18 cellular contexts compared by ENCODE assay signal in the genomic region with DNA sequence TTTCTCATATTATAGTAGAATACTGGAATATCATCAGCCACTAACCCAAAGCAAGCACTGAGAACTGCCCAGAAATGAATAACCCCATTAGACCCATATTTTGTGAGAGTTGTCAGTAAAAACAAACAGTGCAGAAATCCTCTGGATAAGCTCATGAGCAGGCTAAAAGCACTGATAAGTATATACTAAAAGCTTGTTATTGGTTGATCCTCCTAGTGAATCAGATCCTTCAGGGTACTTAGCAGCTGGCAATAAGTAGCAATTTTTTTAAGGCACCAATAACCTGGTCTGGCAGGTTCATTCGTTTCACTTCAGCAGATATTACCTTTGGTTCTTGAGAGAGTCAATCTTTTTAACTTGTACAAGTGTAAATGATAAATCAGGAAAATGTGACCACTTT. TPM values are rescaled to one million over a fixed set of nuclear protein-coding genes. Genes with fewer than 3 reads are reported as not detected.
A peak's percentile ranks its signal among the peaks of the same experiment; 100 is the strongest.
DNase-seq lines count a peak whose midpoint lies in the region; ATAC-seq and TF ChIP-seq lines count a peak whose summit lies in the region.
"Had no signal": no experiment of that assay in that cellular context is flagged by ENCODE, and none has a peak within 500 bp of the region (broad histone marks: within the 10 kb centered on the region; RNA-seq: fewer than 3 reads in every experiment).

No MANE protein-coding gene starts in this region.

- H3K4me1 Mint-ChIP-seq in stimulated activated memory B cell treated with anti-CD40 and anti-IgM and Interleukin-4, amounts not matched to agents 10 μg/mL and 1 μg/mL and 100 μg/mL, for 72 hours, result no peaks in the 10 kb centered on the region

- H3K14ac ChIP-seq in trophoblast cell (ENCODE audit: low read length), result no peak overlapping the region

- no peak for TF ChIP-seq CTCF in SK-N-SH (IDR thresholded peaks at IDR 0.05)
- no peak for TF ChIP-seq CTCF in foreskin keratinocyte (conservative IDR thresholded peaks at IDR 0.05)
- no peak for TF ChIP-seq CTCF in OCI-LY7 (conservative IDR thresholded peaks at IDR 0.05; ENCODE audit: low read length)

- no peak overlapping the region for H3K18ac ChIP-seq in trophoblast cell (ENCODE audit: low read length)

- peak overlapping the region; percentile 90; the same call in 1 of the 2 replicates for H3K9ac ChIP-seq in SK-N-SH
- no peak overlapping the region for H3K9ac ChIP-seq in trophoblast cell (ENCODE audit: low read length)

- no TSS peak for BruUV-seq in OCI-LY7 (replicated peaks; lab: Mats Ljungman, UMichigan)

- H3K4me1 ChIP-seq in SK-N-SH (ENCODE audit: control insufficient read depth in 1 of 2, insufficient read depth in 2 of 2, low read depth in 1 of 2, low read length in 1 of 2), result peaks cover 4 to 5% of the 10 kb centered on the region in 2 experiments; a peak in 3 of 4 replicates
- no peaks in the 10 kb centered on the region for H3K4me1 ChIP-seq in foreskin keratinocyte
- H3K4me1 ChIP-seq in trophoblast cell (ENCODE audit: control insufficient read depth in 1 of 2, insufficient read depth in 2 of 2, low read length in 2 of 2), result peaks cover 4 to 5% of the 10 kb centered on the region in 2 experiments
- H3K4me1 ChIP-seq in OCI-LY7 (ENCODE audit: insufficient read depth, low read length, poor library complexity, severe bottlenecking), result no peaks in the 10 kb centered on the region

- no peak overlapping the region for H4K12ac ChIP-seq in trophoblast cell (ENCODE audit: low read depth, low read length)

- H3K9me2 ChIP-seq in SK-N-SH, result no peaks in the 10 kb centered on the region
- H3K9me2 ChIP-seq in OCI-LY7 (ENCODE audit: insufficient read depth, low read length), result no peaks in the 10 kb centered on the region

- H3F3A ChIP-seq in SK-N-SH (replicated peaks; ENCODE audit: insufficient read depth), result peaks cover 24% of the 10 kb centered on the region

- no peaks in the 10 kb centered on the region for H3K27me3 ChIP-seq in SK-N-SH (ENCODE audit: insufficient read depth)
- peaks cover 27% of the 10 kb centered on the region for H3K27me3 ChIP-seq in foreskin keratinocyte
- H3K27me3 ChIP-seq in trophoblast cell (ENCODE audit: insufficient read depth, low read length), result no peaks in the 10 kb centered on the region
- H3K27me3 ChIP-seq: tibial nerve had no signal

- no peaks in the 10 kb centered on the region for H3K36me3 Mint-ChIP-seq in stimulated activated memory B cell treated with anti-CD40 and anti-IgM and Interleukin-4, amounts not matched to agents 10 μg/mL and 1 μg/mL and 100 μg/mL, for 72 hours

- H3K36me3 ChIP-seq in SK-N-SH (replicated peaks in 1 of 2; ENCODE audit: control insufficient read depth in 1 of 2, insufficient read depth in 2 of 2, low read length in 1 of 2) (peaks cover 0 to 4% of the 10 kb centered on the region in 2 experiments), trophoblast cell (ENCODE audit: control insufficient read depth in 1 of 2, insufficient read depth in 2 of 2, low read length in 2 of 2) (no peaks in the 10 kb centered on the region), OCI-LY7 (ENCODE audit: insufficient read depth, low read length) (no peaks in the 10 kb centered on the region)
- H3K36me3 ChIP-seq: tibial nerve had no signal

- H2BK120ac ChIP-seq in trophoblast cell (ENCODE audit: insufficient read depth, low read length, poor library complexity), result no peak overlapping the region

- no peak overlapping the region for H4K8ac ChIP-seq in trophoblast cell (ENCODE audit: low read depth, low read length)

- H3K27me3 Mint-ChIP-seq in stimulated activated memory B cell treated with anti-CD40 and anti-IgM and Interleukin-4, amounts not matched to agents 10 μg/mL and 1 μg/mL and 100 μg/mL, for 72 hours, result no peaks in the 10 kb centered on the region

- ATAC-seq in foreskin keratinocyte (peak; percentile 21), GM21737 (IDR thresholded peaks at IDR 0.05; ENCODE audit: unreplicated experiment) (no peak)
- no peak for ATAC-seq in stimulated activated memory B cell treated with anti-CD40 and anti-IgM and Interleukin-4, amounts not matched to agents 10 μg/mL and 1 μg/mL and 100 μg/mL, for 72 hours
- ATAC-seq: activated CD8-positive, alpha-beta T cell treated with anti-CD3 and anti-CD28 coated beads for 36 hours had no signal

- peaks cover 20% of the 10 kb centered on the region for H3K79me1 ChIP-seq in trophoblast cell (ENCODE audit: low read length)

- WGBS in SK-N-SH (ENCODE audit: low lambda C conversion rate), result 62% methylated on average over 1 of the region's 1 CpG
- WGBS in trophoblast cell (ENCODE audit: extremely low coverage, insufficient coverage, insufficient read length), result no CpG with 5 or more reads among the region's 1 CpG

- peak overlapping the region in 1 of 2 experiments; percentile 74; a peak in 2 of 4 replicates for H3K4me3 ChIP-seq in SK-N-SH (ENCODE audit: low read depth in 2 of 2, low read length in 1 of 2)
- H3K4me3 ChIP-seq in trophoblast cell (ENCODE audit: low read depth, low read length), result no peak overlapping the region
- no peak overlapping the region for H3K4me3 ChIP-seq in OCI-LY7 (ENCODE audit: low read depth, low read length, poor library complexity, severe bottlenecking)
- H3K4me3 ChIP-seq: body of pancreas had no signal

- H4K20me1 ChIP-seq in SK-N-SH (ENCODE audit: insufficient read depth) (no peaks in the 10 kb centered on the region), OCI-LY7 (ENCODE audit: insufficient read depth, low read length) (no peaks in the 10 kb centered on the region)

- no peak overlapping the region for H2BK5ac ChIP-seq in trophoblast cell (ENCODE audit: low read depth, low read length, poor library complexity)

- no peak overlapping the region for H2BK12ac ChIP-seq in trophoblast cell (ENCODE audit: low read length)

- H3K27ac ChIP-seq in SK-N-SH (ENCODE audit: low read depth in 2 of 2, low read length in 1 of 2) (peak overlapping the region in 1 of 2 experiments; percentile 68; a peak in 1 of 4 replicates), foreskin keratinocyte (no peak overlapping the region), trophoblast cell (ENCODE audit: low read depth, low read length) (peak overlapping the region; percentile 10), OCI-LY7 (ENCODE audit: low read depth, low read length, poor library complexity, severe bottlenecking) (no peak overlapping the region)
- H3K27ac ChIP-seq: body of pancreas, RWPE1 had no signal

- H2AK5ac ChIP-seq in trophoblast cell (ENCODE audit: low read length), result no peak overlapping the region

- intact Hi-C loops in OCI-LY7 (cut with micrococcal nuclease; ENCODE audit: unreplicated experiment), result no loop called here

- peaks cover 18% of the 10 kb centered on the region; the same call in 1 of the 2 replicates for H3K79me2 ChIP-seq in SK-N-SH (ENCODE audit: insufficient read depth)
- peaks cover 5% of the 10 kb centered on the region for H3K79me2 ChIP-seq in trophoblast cell (ENCODE audit: control insufficient read depth, insufficient read depth, low read length, poor library complexity)
- no peaks in the 10 kb centered on the region for H3K79me2 ChIP-seq in OCI-LY7 (ENCODE audit: insufficient read depth, low read depth, low read length)

- no peak for TF ChIP-seq EP300 in SK-N-SH (IDR thresholded peaks at IDR 0.05; ENCODE audit: borderline replicate concordance in 1 of 2, low read depth in 1 of 2, low read length in 1 of 2)

- H3K23ac ChIP-seq in trophoblast cell (ENCODE audit: low read length), result no peak overlapping the region

- H3K4me3 Mint-ChIP-seq in stimulated activated memory B cell treated with anti-CD40 and anti-IgM and Interleukin-4, amounts not matched to agents 10 μg/mL and 1 μg/mL and 100 μg/mL, for 72 hours, result no peak overlapping the region
- H3K4me3 Mint-ChIP-seq: activated CD8-positive, alpha-beta T cell treated with anti-CD3 and anti-CD28 coated beads for 36 hours had no signal

- CTCF ChIA-PET in SK-N-SH (lab: Yijun Ruan, JAX), result no interaction called here
- CTCF ChIA-PET in OCI-LY7 (lab: Charles Lee; ENCODE audit: unreplicated experiment), result no interaction called here

- H3K9me3 ChIP-seq in SK-N-SH (no peaks in the 10 kb centered on the region), trophoblast cell (ENCODE audit: insufficient read depth, low read depth, low read length) (no peaks in the 10 kb centered on the region), OCI-LY7 (ENCODE audit: low read length) (no peaks in the 10 kb centered on the region)
- H3K9me3 ChIP-seq: body of pancreas, tibial nerve had no signal

- POLR2A ChIA-PET in SK-N-SH (lab: Yijun Ruan, JAX), result interaction anchor here (1.1 kb wide), 1 partner anchor 8 kb away, joined by 4 read pairs; no protein-coding TSS in a partner anchor
- POLR2A ChIA-PET in OCI-LY7 (lab: Charles Lee), result no interaction called here

- no peak overlapping the region for H3K27ac Mint-ChIP-seq in stimulated activated memory B cell treated with anti-CD40 and anti-IgM and Interleukin-4, amounts not matched to agents 10 μg/mL and 1 μg/mL and 100 μg/mL, for 72 hours
- H3K27ac Mint-ChIP-seq: activated CD8-positive, alpha-beta T cell treated with anti-CD3 and anti-CD28 coated beads for 36 hours; activated T-helper 2 cell treated with anti-CD3 and anti-CD28 coated beads, Interferon-gamma antibody, Interleukin-2, Interleukin-4, amounts not matched to agents 10 μg/mL and 5 μg/mL and 100 μg/mL, durations not matched to agents 14 hours and 24 hours and 36 hours had no signal

- TF ChIP-seq RAD21 in SK-N-SH (IDR thresholded peaks at IDR 0.05; ENCODE audit: low read length), result no peak

- peaks cover 1% of the 10 kb centered on the region for H3K9me3 Mint-ChIP-seq in stimulated activated memory B cell treated with anti-CD40 and anti-IgM and Interleukin-4, amounts not matched to agents 10 μg/mL and 1 μg/mL and 100 μg/mL, for 72 hours
- H3K9me3 Mint-ChIP-seq: activated CD8-positive, alpha-beta T cell treated with anti-CD3 and anti-CD28 coated beads for 36 hours; activated T-helper 2 cell treated with anti-CD3 and anti-CD28 coated beads, Interferon-gamma antibody, Interleukin-2, Interleukin-4, amounts not matched to agents 10 μg/mL and 5 μg/mL and 100 μg/mL, durations not matched to agents 14 hours and 24 hours and 36 hours had no signal

- H4K91ac ChIP-seq in trophoblast cell (ENCODE audit: low read depth, low read length), result no peak overlapping the region

- H2AFZ ChIP-seq in SK-N-SH (ENCODE audit: low read depth) (peak overlapping the region; percentile 97; the same call in 1 of the 2 replicates), trophoblast cell (ENCODE audit: insufficient read depth, low read length, poor library complexity) (no peak overlapping the region), OCI-LY7 (ENCODE audit: low read length) (no peak overlapping the region)

- H3K4me2 ChIP-seq in SK-N-SH (peak overlapping the region; percentile 91), trophoblast cell (ENCODE audit: low read length) (peak overlapping the region; percentile 63), OCI-LY7 (ENCODE audit: low read length) (no peak overlapping the region)

- DNase-seq in EH (ENCODE audit: low read depth) (peak; percentile 27), SK-N-SH (no peak), foreskin keratinocyte (peak in 1 of 2 donors; percentile 13), trophoblast cell (no peak), OCI-LY7 (ENCODE audit: low spot score) (no peak)
- DNase-seq in activated CD4-positive, alpha-beta T cell treated with anti-CD3 and anti-CD28 coated beads, Interleukin-2, amount 50 U/mL, for 1 hour, result no peak
- DNase-seq: activated CD8-positive, alpha-beta T cell treated with anti-CD3 and anti-CD28 coated beads for 36 hours; body of pancreas; DMS79 treated with DMSO at 0.1 percent for 48 hours; NCI-H1417 treated with DMSO at 0.1 percent for 48 hours; NCI-H510A treated with DMSO at 0.1 percent for 48 hours; nucleus accumbens; T1000 had no signal

- H3K4ac ChIP-seq in trophoblast cell (ENCODE audit: low read depth, low read length), result no peak overlapping the region

RNA-seq across cellular contexts. Expression of a gene that starts 1.2 kb away (rescaled TPM):
- 1.3 and 2.2 TPM in 2 replicates for polyA plus RNA-seq in SK-N-SH (2012; rRNA removed)
- 1.0 and 1.2 TPM in 2 replicates for polyA plus RNA-seq in SK-N-SH (2012; cell fraction: cytosol; rRNA removed)
- polyA plus RNA-seq in SK-N-SH (2012; cell fraction: nucleus; rRNA removed), result 1.0 and 1.3 TPM in 2 replicates
- 0.10 TPM in 1 of 2 replicates, not detected in the other for total RNA-seq in foreskin keratinocyte
- polyA plus RNA-seq in foreskin keratinocyte, result 0.03 and 0.12 TPM in 2 replicates
- 9.2 and 9.8 TPM in 2 replicates for polyA plus RNA-seq in trophoblast cell (2013)
- total RNA-seq in OCI-LY7 (2014; rRNA removed; shearing (Covaris generic)), result not detected in 2 replicates
- not detected in 2 replicates for total RNA-seq in OCI-LY7 (2022)
- total RNA-seq: activated CD8-positive, alpha-beta T cell treated with anti-CD3 and anti-CD28 coated beads for 36 hours; activated T-helper 2 cell treated with anti-CD3 and anti-CD28 coated beads, Interferon-gamma antibody, Interleukin-2, Interleukin-4, amounts not matched to agents 10 μg/mL and 5 μg/mL and 100 μg/mL, durations not matched to agents 14 hours and 24 hours and 36 hours had no signal
